21 cellular contexts compared by ENCODE assay signal in the genomic region with DNA sequence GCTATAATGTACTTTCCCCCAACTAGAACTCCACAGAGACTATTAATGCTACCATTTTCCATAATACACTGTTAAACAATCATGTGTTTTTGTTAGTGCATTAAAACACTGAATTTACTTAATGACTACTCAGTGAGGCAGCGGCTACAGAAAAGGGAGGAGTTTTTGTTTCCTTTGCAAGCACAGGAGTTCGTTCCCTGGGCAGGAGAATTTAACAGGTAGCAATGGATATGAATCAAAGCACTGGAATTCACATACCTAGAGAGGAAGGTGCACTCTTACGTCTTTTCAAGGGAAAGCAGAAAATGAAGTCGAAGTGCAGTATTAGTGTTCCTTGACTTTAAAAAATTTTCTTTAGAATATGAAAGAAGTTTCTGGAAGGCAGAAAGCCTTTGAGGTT.
"Had no signal": no experiment of that assay in that cellular context is flagged by ENCODE, and none has a peak within 500 bp of the region (broad histone marks: within the 10 kb centered on the region; RNA-seq: fewer than 3 reads in every experiment).

No MANE protein-coding gene starts in this region.

- H3K4me1 Mint-ChIP-seq: activated CD4-positive, alpha-beta T cell treated with anti-CD3 and anti-CD28 coated beads, Interleukin-2, amount 10 ng/mL, durations not matched to agents 24 days and 14 days; central memory CD8-positive, alpha-beta T cell had no signal

- H3K36me3 Mint-ChIP-seq: activated naive CD4-positive, alpha-beta T cell treated with anti-CD3 and anti-CD28 coated beads, Interleukin-2, amount 50 U/mL, for 72 hours had no signal

- H3K4me3 Mint-ChIP-seq: activated CD4-positive, alpha-beta T cell treated with anti-CD3 and anti-CD28 coated beads, Interleukin-2, amount 10 ng/mL, durations not matched to agents 24 days and 14 days; activated T-cell treated with anti-CD3 and anti-CD28 coated beads, Interleukin-2, amount 50 U/mL, for 72 hours; central memory CD8-positive, alpha-beta T cell; stimulated activated memory B cell treated with anti-CD40 and anti-IgM and Interleukin-4, amounts not matched to agents 10 μg/mL and 1 μg/mL and 100 μg/mL, for 72 hours had no signal

- H3K4me3 ChIP-seq: body of pancreas, heart left ventricle, lung, right atrium auricular region, thyroid gland, uterus had no signal

- H3K27me3 ChIP-seq: body of pancreas, heart left ventricle, right atrium auricular region, thyroid gland, uterus had no signal

- H3K27me3 Mint-ChIP-seq: activated CD4-positive, alpha-beta T cell treated with anti-CD3 and anti-CD28 coated beads, Interleukin-2, amount 10 ng/mL, durations not matched to agents 24 days and 14 days; central memory CD8-positive, alpha-beta T cell; stimulated activated memory B cell treated with anti-CD40 and anti-IgM and Interleukin-4, amounts not matched to agents 10 μg/mL and 1 μg/mL and 100 μg/mL, for 72 hours had no signal

- H3K9me3 Mint-ChIP-seq: activated CD4-positive, alpha-beta T cell treated with anti-CD3 and anti-CD28 coated beads, Interleukin-2, amount 10 ng/mL, durations not matched to agents 24 days and 14 days; activated naive CD4-positive, alpha-beta T cell treated with anti-CD3 and anti-CD28 coated beads, Interleukin-2, amount 50 U/mL, for 72 hours; activated T-cell treated with anti-CD3 and anti-CD28 coated beads, Interleukin-2, amount 50 U/mL, for 72 hours; central memory CD8-positive, alpha-beta T cell; stimulated activated memory B cell treated with anti-CD40 and anti-IgM and Interleukin-4, amounts not matched to agents 10 μg/mL and 1 μg/mL and 100 μg/mL, for 72 hours had no signal

- DNase-seq: activated CD4-positive, alpha-beta T cell treated with anti-CD3 and anti-CD28 coated beads, Interleukin-2, amount 10 ng/mL, durations not matched to agents 24 days and 14 days; activated CD4-positive, CD25-positive, alpha-beta regulatory T cell; activated CD8-positive, alpha-beta memory T cell treated with anti-CD3 and anti-CD28 coated beads, Interleukin-2, amount 50 U/mL, for 48 hours; activated gamma-delta T cell; activated T-cell treated with anti-CD3 and anti-CD28 coated beads, Interleukin-2, amount 50 U/mL, for 72 hours; amniotic stem cell; body of pancreas; cortex of kidney; effector CD4-positive, alpha-beta T cell; foreskin melanocyte; heart left ventricle; left colon; midbrain; stimulated activated CD4-positive, alpha-beta T cell treated with anti-CD3 and anti-CD28 coated beads, Interleukin-2, amount 100 ng/mL, for 48 hours; thyroid gland; uterus had no signal

- H3K36me3 ChIP-seq: heart left ventricle, right atrium auricular region, thyroid gland, uterus had no signal

- H3K27ac ChIP-seq: body of pancreas, heart left ventricle, right atrium auricular region, thyroid gland, uterus had no signal

- H3K27ac Mint-ChIP-seq: activated CD4-positive, alpha-beta T cell treated with anti-CD3 and anti-CD28 coated beads, Interleukin-2, amount 10 ng/mL, durations not matched to agents 24 days and 14 days; activated naive CD4-positive, alpha-beta T cell treated with anti-CD3 and anti-CD28 coated beads, Interleukin-2, amount 50 U/mL, for 72 hours; activated T-cell treated with anti-CD3 and anti-CD28 coated beads, Interleukin-2, amount 50 U/mL, for 72 hours; stimulated activated memory B cell treated with anti-CD40 and anti-IgM and Interleukin-4, amounts not matched to agents 10 μg/mL and 1 μg/mL and 100 μg/mL, for 72 hours had no signal
